In genomic region chr22:42644422-42645340, GRCh38 we compare ENCODE assay signal across 1 cellular context.
TF ChIP-seq lines count a peak whose summit lies in the region.

No MANE protein-coding gene starts in this region.

TF ChIP-seq in GM12878, 131 proteins besides CTCF, POLR2A, EP300 and RAD21:
- TF ChIP-seq USF1 (IDR thresholded peaks at IDR 0.05; ENCODE audit: borderline replicate concordance, extremely low read length, insufficient read depth, low read depth, low read length) (no peak), ATF3 (IDR thresholded peaks at IDR 0.05; ENCODE audit: borderline replicate concordance, extremely low read depth, low read depth, low read length) (no peak), RFX5 (IDR thresholded peaks at IDR 0.05; ENCODE audit: low read depth, low read length) (no peak), TCF3 (IDR thresholded peaks at IDR 0.05; ENCODE audit: borderline replicate concordance, insufficient read depth, low read depth, low read length) (no peak), HDGF (IDR thresholded peaks at IDR 0.05) (no peak), SUZ12 (IDR thresholded peaks at IDR 0.05; ENCODE audit: unreplicated experiment) (no peak), IKZF1 (conservative IDR thresholded peaks at IDR 0.05) (peak; percentile 61), PBX3 (IDR thresholded peaks at IDR 0.05; ENCODE audit: insufficient replicate concordance, low read depth, low read length) (no peak)
